Comparison of ENCODE assay signal across 8 cellular contexts in genomic region chr15:45635191-45635638, GRCh38. TPM values are rescaled to one million over a fixed set of nuclear protein-coding genes. Genes with fewer than 3 reads are reported as not detected.
DNase-seq lines count a peak whose midpoint lies in the region; ATAC-seq and TF ChIP-seq lines count a peak whose summit lies in the region.

No MANE protein-coding gene starts in this region.

- no peaks in the 10 kb centered on the region for H3K36me3 ChIP-seq in liver (ENCODE audit: control insufficient read depth in 4 of 4, insufficient read depth in 3 of 4, low read depth in 1 of 4, low read length in 3 of 4)

- peak overlapping the region; percentile 85 to 88 for H3K9ac ChIP-seq in liver (ENCODE audit: low read depth in 1 of 2, low read length in 2 of 2)

- ATAC-seq in GM19452 (IDR thresholded peaks at IDR 0.05; ENCODE audit: unreplicated experiment): peak; percentile 45
- peak; percentile 48 for ATAC-seq in HG03521 (IDR thresholded peaks at IDR 0.05; ENCODE audit: unreplicated experiment)
- ATAC-seq in central memory CD8-positive, alpha-beta T cell (replicated peaks; ENCODE audit: extremely low read depth, poor library complexity, severe bottlenecking): peak; percentile 56

- H3K36me3 Mint-ChIP-seq in CD14-positive monocyte: peaks cover 10 to 13% of the 10 kb centered on the region in 2 donors
- H3K36me3 Mint-ChIP-seq in central memory CD8-positive, alpha-beta T cell (ENCODE audit: insufficient read depth): peaks cover 15% of the 10 kb centered on the region

- H3K27me3 ChIP-seq in liver (ENCODE audit: control insufficient read depth in 4 of 4, insufficient read depth in 4 of 4, low read length in 3 of 4): no peaks in the 10 kb centered on the region

- under 1% methylated on average over 29 of the region's 29 CpGs for WGBS in liver

- peak overlapping the region; percentile 94 to 97 (median 96) for H3K27ac Mint-ChIP-seq in CD14-positive monocyte
- H3K27ac Mint-ChIP-seq in central memory CD8-positive, alpha-beta T cell (ENCODE audit: low read depth): peak overlapping the region; percentile 93

- TF ChIP-seq RAD21 in liver (IDR thresholded peaks at IDR 0.05): peak in 1 of 2 donors; percentile 5

- peaks cover 2 to 18% (median 6%) of the 10 kb centered on the region in 4 donors for H3K4me1 ChIP-seq in liver (ENCODE audit: control insufficient read depth in 4 of 4, insufficient read depth in 4 of 4, low read length in 3 of 4)

- peaks cover 63% of the 10 kb centered on the region for H3K4me1 Mint-ChIP-seq in CD14-positive monocyte
- peaks cover 48% of the 10 kb centered on the region for H3K4me1 Mint-ChIP-seq in central memory CD8-positive, alpha-beta T cell

- H3K27me3 Mint-ChIP-seq in CD14-positive monocyte (ENCODE audit: low read depth in 3 of 3): peaks cover 0 to 8% (median under 1%) of the 10 kb centered on the region in 3 donors
- no peaks in the 10 kb centered on the region for H3K27me3 Mint-ChIP-seq in central memory CD8-positive, alpha-beta T cell

- peak overlapping the region; percentile 98 to 99 for H3K4me3 Mint-ChIP-seq in CD14-positive monocyte
- H3K4me3 Mint-ChIP-seq in central memory CD8-positive, alpha-beta T cell: peak overlapping the region; percentile 90

- TF ChIP-seq CTCF in CD14-positive monocyte (IDR thresholded peaks at IDR 0.05) (peak; percentile 65), WI38 (IDR thresholded peaks at IDR 0.05; ENCODE audit: low read depth, low read length) (peak; percentile 32; the same call in 1 of the 2 replicates), liver (IDR thresholded peaks at IDR 0.05; ENCODE audit: low read depth, low read length, missing input control) (no peak)

- no peaks in the 10 kb centered on the region for H3K9me3 ChIP-seq in liver (ENCODE audit: control insufficient read depth in 4 of 4, low read length in 3 of 4)

- peaks cover 0 to 5% (median under 1%) of the 10 kb centered on the region in 7 donors for H3K9me3 Mint-ChIP-seq in CD14-positive monocyte
- no peaks in the 10 kb centered on the region for H3K9me3 Mint-ChIP-seq in central memory CD8-positive, alpha-beta T cell

- peak overlapping the region; percentile 98 for H3K27ac ChIP-seq in liver (ENCODE audit: low read depth in 1 of 2, low read length in 2 of 2)

- H3K4me3 ChIP-seq in WI38 (ENCODE audit: low read depth, low read length): peak overlapping the region; percentile 80
- H3K4me3 ChIP-seq in liver (ENCODE audit: low read depth in 1 of 3, low read length in 3 of 3): peak overlapping the region; percentile 82 to 91 (median 82)

- intact Hi-C loops in CD14-positive monocyte (cut with micrococcal nuclease): loop anchor here in 1 of 2 donors (10.0 kb wide), 2 partner anchors 50 to 430 kb away; partner anchors contain the start of gene BLOC1S6

- DNase-seq in CD14-positive monocyte (ENCODE audit: low spot score) (peak; percentile 62), DMS153 (lab: John Stamatoyannopoulos, UW) (no peak)
- peak; percentile 42 to 47 for DNase-seq in central memory CD8-positive, alpha-beta T cell (ENCODE audit: low spot score in 2 of 2)
- DNase-seq in stimulated activated CD4-positive, alpha-beta T cell treated with anti-CD3 and anti-CD28 coated beads, Interleukin-4, amount 100 ng/mL, for 48 hours (ENCODE audit: low read depth in 2 of 2): peak; percentile 51 to 55

TF ChIP-seq in liver, 16 proteins besides CTCF, POLR2A, EP300 and RAD21:
- TF ChIP-seq ATF3 (IDR thresholded peaks at IDR 0.05) (no peak), TAF1 (conservative IDR thresholded peaks at IDR 0.05) (peak; percentile 10), HNF4G (IDR thresholded peaks at IDR 0.05) (no peak), EGR1 (IDR thresholded peaks at IDR 0.05; ENCODE audit: low read depth in 2 of 2) (peak in 1 of 2 donors; percentile 15), GABPA (IDR thresholded peaks at IDR 0.05 in 1 of 2, conservative IDR thresholded peaks at IDR 0.05 in 1 of 2) (no peak)
TF ChIP-seq in liver: peak in this region for 2.

RNA-seq across cellular contexts. Expression of gene SQOR, which starts 0.4 kb away (rescaled TPM):
- polyA plus RNA-seq in CD14-positive monocyte: 100 to 1,000 TPM; 232 to 292 TPM
- total RNA-seq in liver: 10 to 100 TPM; 29.6 to 41.7 TPM
- polyA plus RNA-seq in liver: 10 to 100 TPM; 31.1 to 39.1 TPM

RNA-seq across cellular contexts. Expression of gene BLOC1S6, which starts 48.0 kb away (rescaled TPM):
- 10 to 100 TPM; 47.9 to 54.9 TPM for polyA plus RNA-seq in CD14-positive monocyte
- total RNA-seq in liver: 10 to 100 TPM; 26.6 to 37.0 TPM
- 10 to 100 TPM; 13.3 to 16.4 TPM for polyA plus RNA-seq in liver

Comparison
In these comparisons a context has a peak if more than half of its experiments do, and no peak if none do; other contexts are left out.
1. RNA of gene SQOR, which starts 0.4 kb away (polyA plus RNA-seq): 232 to 292 TPM in CD14-positive monocyte; 31.1 to 39.1 TPM in liver; every median in the first group is over 4 times any median in the second.
2. Peak in every context shown above with its lines, with median percentiles within 50 percentile points of each other: ATAC-seq.